18 cellular contexts compared by ENCODE assay signal in the genomic region with DNA sequence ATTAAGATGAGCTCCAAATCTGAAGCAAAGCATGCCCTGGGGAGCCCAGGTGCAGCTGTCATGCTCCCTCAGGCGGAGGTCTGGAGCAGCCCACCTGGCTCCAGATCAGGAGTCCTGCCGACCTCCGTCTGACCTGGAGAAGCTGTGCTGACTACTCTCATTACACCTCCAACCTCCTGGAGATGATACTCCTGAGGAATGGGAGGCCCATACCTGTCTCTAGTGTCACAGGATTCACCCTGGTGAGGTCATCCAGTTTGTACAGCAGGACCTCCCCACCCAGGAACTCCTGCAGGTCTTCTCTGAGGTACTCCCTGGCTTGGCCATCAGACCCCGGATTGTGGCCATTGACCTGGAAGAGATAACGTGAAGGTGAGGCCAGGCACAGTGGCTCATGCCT. TPM values are rescaled to one million over a fixed set of nuclear protein-coding genes. Genes with fewer than 3 reads are reported as not detected.
DNase-seq lines count a peak whose midpoint lies in the region; ATAC-seq and TF ChIP-seq lines count a peak whose summit lies in the region.
"Had no signal": no experiment of that assay in that cellular context is flagged by ENCODE, and none has a peak within 500 bp of the region (broad histone marks: within the 10 kb centered on the region; RNA-seq: fewer than 3 reads in every experiment).

No MANE protein-coding gene starts in this region.

- H3K36me3 ChIP-seq in SJCRH30 (peaks cover 74% of the 10 kb centered on the region), neuronal stem cell (replicated peaks in 1 of 2; ENCODE audit: control insufficient read depth in 2 of 2, insufficient read depth in 2 of 2, low read length in 2 of 2) (peaks cover 48 to 95% of the 10 kb centered on the region in 2 donors), HAP-1 (replicated peaks) (peaks cover 89% of the 10 kb centered on the region)

- CTCF ChIA-PET in activated CD8-positive, alpha-beta memory T cell treated with anti-CD3 and anti-CD28 coated beads, Interleukin-2, amount 10 ng/mL, durations not matched to agents 7 days and 5 days (lab: Charles Lee): no interaction called here

- no peak overlapping the region for H2BK120ac ChIP-seq in neuronal stem cell (ENCODE audit: low read depth, low read length)

- peak; percentile 43 for DNase-seq in activated CD8-positive, alpha-beta memory T cell treated with anti-CD3 and anti-CD28 coated beads, Interleukin-2, amount 50 U/mL, for 48 hours
- no peak for DNase-seq in activated CD8-positive, alpha-beta memory T cell treated with anti-CD3 and anti-CD28 coated beads, Interleukin-2, amount 10 ng/mL, durations not matched to agents 7 days and 5 days
- DNase-seq in CD14-positive monocyte (ENCODE audit: low spot score): peak; percentile 3
- peak in 1 of 2 experiments; percentile 26 for DNase-seq in SJCRH30
- DNase-seq in neuronal stem cell (ENCODE audit: low spot score): no peak
- DNase-seq in NCI-H82 treated with DMSO at 0.1 percent for 48 hours (lab: John Stamatoyannopoulos, UW; ENCODE audit: unreplicated experiment): no peak
- no peak for DNase-seq in HAP-1 (ENCODE audit: low spot score in 2 of 2)
- DNase-seq: BE2C; CD4-positive, alpha-beta T cell; DMS53; GOT3; NCI-H1105; NCI-H2081; NCI-H510A; NCI-H748 treated with DMSO at 0.1 percent for 48 hours; Right ventricle myocardium superior had no signal

- WGBS in neuronal stem cell (ENCODE audit: extremely low coverage in 2 of 2, insufficient read length in 2 of 2, insufficient replicate concordance in 1 of 2), 2 donors: no CpG with 5 or more reads among the region's 5 CpGs

- H3K36me3 Mint-ChIP-seq in activated CD8-positive, alpha-beta memory T cell treated with anti-CD3 and anti-CD28 coated beads, Interleukin-2, amount 10 ng/mL, durations not matched to agents 7 days and 5 days: peaks cover 53% of the 10 kb centered on the region
- H3K36me3 Mint-ChIP-seq in CD14-positive monocyte: peaks cover 51 to 66% of the 10 kb centered on the region in 2 donors

- H3K4me3 ChIP-seq in SJCRH30: no peak overlapping the region
- no peak overlapping the region for H3K4me3 ChIP-seq in neuronal stem cell (ENCODE audit: low read length in 2 of 2)
- H3K4me3 ChIP-seq in HAP-1: no peak overlapping the region
- H3K4me3 ChIP-seq: K562 had no signal

- H3K27me3 ChIP-seq in SJCRH30: no peaks in the 10 kb centered on the region
- no peaks in the 10 kb centered on the region for H3K27me3 ChIP-seq in neuronal stem cell (ENCODE audit: control insufficient read depth in 3 of 3, insufficient read depth in 3 of 3, low read depth in 1 of 3, low read length in 3 of 3)
- H3K27me3 ChIP-seq in HAP-1 (ENCODE audit: low read depth): no peaks in the 10 kb centered on the region
- H3K27me3 ChIP-seq: BE2C had no signal

- intact Hi-C loops in CD14-positive monocyte (cut with micrococcal nuclease): no loop called here

- no peak overlapping the region for H3K9ac ChIP-seq in neuronal stem cell (ENCODE audit: low read depth, low read length, poor library complexity)

- TF ChIP-seq CTCF in CD14-positive monocyte (IDR thresholded peaks at IDR 0.05): no peak

- H3K4me2 ChIP-seq in neuronal stem cell (ENCODE audit: insufficient read depth, low read length, poor library complexity, severe bottlenecking): no peak overlapping the region

- H3K4ac ChIP-seq in neuronal stem cell (ENCODE audit: low read length): no peak overlapping the region

- H2BK5ac ChIP-seq in neuronal stem cell (ENCODE audit: low read length): no peak overlapping the region

- H3K18ac ChIP-seq in neuronal stem cell (ENCODE audit: low read length): no peak overlapping the region

- no peak for ATAC-seq in activated CD8-positive, alpha-beta memory T cell treated with anti-CD3 and anti-CD28 coated beads, Interleukin-2, amount 10 ng/mL, durations not matched to agents 7 days and 5 days
- ATAC-seq in HG03520 (IDR thresholded peaks at IDR 0.05; ENCODE audit: unreplicated experiment): no peak
- ATAC-seq: K562 had no signal

- H2BK15ac ChIP-seq in neuronal stem cell (ENCODE audit: low read length): no peak overlapping the region

- H4K91ac ChIP-seq in neuronal stem cell (ENCODE audit: low read depth, low read length, poor library complexity): no peak overlapping the region

- peak overlapping the region; percentile 63 for H3K27ac ChIP-seq in SJCRH30
- H3K27ac ChIP-seq in neuronal stem cell (replicated peaks; ENCODE audit: low read length): no peak overlapping the region

- H3K23ac ChIP-seq in neuronal stem cell (ENCODE audit: low read depth, low read length, poor library complexity): peak overlapping the region; percentile 2

- no peak overlapping the region for H2BK12ac ChIP-seq in neuronal stem cell (ENCODE audit: low read length)

- H2AK5ac ChIP-seq in neuronal stem cell (ENCODE audit: low read depth, low read length): no peak overlapping the region

- H3K9me3 ChIP-seq in SJCRH30 (replicated peaks) (no peaks in the 10 kb centered on the region), neuronal stem cell (replicated peaks in 1 of 2; ENCODE audit: control insufficient read depth in 2 of 2, insufficient read depth in 1 of 2, low read depth in 1 of 2, low read length in 2 of 2) (no peaks in the 10 kb centered on the region), HAP-1 (no peaks in the 10 kb centered on the region)
- H3K9me3 ChIP-seq: BE2C had no signal

- no peaks in the 10 kb centered on the region for H3K27me3 Mint-ChIP-seq in activated CD8-positive, alpha-beta memory T cell treated with anti-CD3 and anti-CD28 coated beads, Interleukin-2, amount 10 ng/mL, durations not matched to agents 7 days and 5 days
- peaks cover 0 to 1% (median 0%) of the 10 kb centered on the region in 3 donors for H3K27me3 Mint-ChIP-seq in CD14-positive monocyte (ENCODE audit: low read depth in 3 of 3)
- H3K27me3 Mint-ChIP-seq: CD4-positive, alpha-beta T cell had no signal

- in situ Hi-C loops in HAP-1 (cut with MboI; ENCODE audit: low sequenced_read_pairs): no loop called here

- H3K9me3 Mint-ChIP-seq in activated CD8-positive, alpha-beta memory T cell treated with anti-CD3 and anti-CD28 coated beads, Interleukin-2, amount 10 ng/mL, durations not matched to agents 7 days and 5 days (ENCODE audit: low read depth): no peaks in the 10 kb centered on the region
- no peaks in the 10 kb centered on the region for H3K9me3 Mint-ChIP-seq in CD14-positive monocyte
- H3K9me3 Mint-ChIP-seq: CD4-positive, alpha-beta T cell had no signal

- H3K4me1 ChIP-seq in SJCRH30: peaks cover 17% of the 10 kb centered on the region
- H3K4me1 ChIP-seq in neuronal stem cell (ENCODE audit: control insufficient read depth in 2 of 2, insufficient read depth in 1 of 2, low read depth in 1 of 2, low read length in 2 of 2): no peaks in the 10 kb centered on the region
- H3K4me1 ChIP-seq in HAP-1: no peaks in the 10 kb centered on the region; the same call in 1 of the 2 replicates
- H3K4me1 ChIP-seq: BE2C had no signal

- H3K14ac ChIP-seq in neuronal stem cell (ENCODE audit: low read length): no peak overlapping the region

- peaks cover 30% of the 10 kb centered on the region for H3K4me1 Mint-ChIP-seq in activated CD8-positive, alpha-beta memory T cell treated with anti-CD3 and anti-CD28 coated beads, Interleukin-2, amount 10 ng/mL, durations not matched to agents 7 days and 5 days
- peaks cover 14% of the 10 kb centered on the region for H3K4me1 Mint-ChIP-seq in CD14-positive monocyte

- no peak overlapping the region for H3K27ac Mint-ChIP-seq in activated CD8-positive, alpha-beta memory T cell treated with anti-CD3 and anti-CD28 coated beads, Interleukin-2, amount 10 ng/mL, durations not matched to agents 7 days and 5 days
- H3K27ac Mint-ChIP-seq in CD14-positive monocyte: no peak overlapping the region
- H3K27ac Mint-ChIP-seq: CD4-positive, alpha-beta T cell had no signal

- no peaks in the 10 kb centered on the region for H3K79me1 ChIP-seq in neuronal stem cell (ENCODE audit: low read depth, low read length)

- no peak overlapping the region for H2AFZ ChIP-seq in neuronal stem cell (ENCODE audit: low read length)

- H4K8ac ChIP-seq in neuronal stem cell (ENCODE audit: low read depth, low read length): no peak overlapping the region

- H3K4me3 Mint-ChIP-seq in activated CD8-positive, alpha-beta memory T cell treated with anti-CD3 and anti-CD28 coated beads, Interleukin-2, amount 10 ng/mL, durations not matched to agents 7 days and 5 days: no peak overlapping the region
- H3K4me3 Mint-ChIP-seq in CD14-positive monocyte: no peak overlapping the region
- H3K4me3 Mint-ChIP-seq: CD4-positive, alpha-beta T cell had no signal

RNA-seq across cellular contexts. Expression of a gene that starts 6.8 kb away (rescaled TPM):
- total RNA-seq in activated CD8-positive, alpha-beta memory T cell treated with anti-CD3 and anti-CD28 coated beads, Interleukin-2, amount 10 ng/mL, durations not matched to agents 7 days and 5 days: 100 to 1,000 TPM; 140 to 161 TPM
- polyA plus RNA-seq in CD14-positive monocyte: 1 to 10 TPM; 1.2 to 1.9 TPM
- total RNA-seq in SJCRH30 (2014; rRNA removed; shearing (Covaris generic)): 70.0 and 93.0 TPM in 2 replicates
- polyA plus RNA-seq in neuronal stem cell (2013, experiment 1 of 2): 29.5 TPM
- polyA plus RNA-seq in neuronal stem cell (2013, experiment 2 of 2): 30.0 TPM

RNA-seq across cellular contexts. Expression of a gene that starts 6.9 kb away (rescaled TPM):
- 10 to 100 TPM in 1 of 2 experiments, 1 to 10 TPM in 1; 9.6 to 17.4 TPM for total RNA-seq in activated CD8-positive, alpha-beta memory T cell treated with anti-CD3 and anti-CD28 coated beads, Interleukin-2, amount 10 ng/mL, durations not matched to agents 7 days and 5 days
- polyA plus RNA-seq in CD14-positive monocyte: 1 to 10 TPM; 3.1 to 5.9 TPM
- 22.6 and 23.4 TPM in 2 replicates for total RNA-seq in SJCRH30 (2014; rRNA removed; shearing (Covaris generic))
- polyA plus RNA-seq in neuronal stem cell (2013, experiment 1 of 2): 4.2 TPM
- polyA plus RNA-seq in neuronal stem cell (2013, experiment 2 of 2): 5.0 TPM

RNA-seq across cellular contexts. Expression of a gene that starts 16.9 kb away (rescaled TPM):
- 100 to 1,000 TPM in 1 of 2 experiments, 10 to 100 TPM in 1; 96.5 to 113 TPM for total RNA-seq in activated CD8-positive, alpha-beta memory T cell treated with anti-CD3 and anti-CD28 coated beads, Interleukin-2, amount 10 ng/mL, durations not matched to agents 7 days and 5 days
- 10 to 100 TPM; 22.3 to 31.5 TPM for polyA plus RNA-seq in CD14-positive monocyte
- total RNA-seq in SJCRH30 (2014; rRNA removed; shearing (Covaris generic)): 70.8 and 81.9 TPM in 2 replicates
- polyA plus RNA-seq in neuronal stem cell (2013, experiment 1 of 2): 44.9 TPM
- 47.5 TPM for polyA plus RNA-seq in neuronal stem cell (2013, experiment 2 of 2)

RNA-seq across cellular contexts. Expression of a gene that starts 41.4 kb away (rescaled TPM):
- 10 to 100 TPM; 34.3 to 45.8 TPM for total RNA-seq in activated CD8-positive, alpha-beta memory T cell treated with anti-CD3 and anti-CD28 coated beads, Interleukin-2, amount 10 ng/mL, durations not matched to agents 7 days and 5 days
- polyA plus RNA-seq in CD14-positive monocyte: 10 to 100 TPM; 63.5 to 70.4 TPM
- total RNA-seq in SJCRH30 (2014; rRNA removed; shearing (Covaris generic)): 89.7 and 90.5 TPM in 2 replicates
- 75.4 TPM for polyA plus RNA-seq in neuronal stem cell (2013, experiment 1 of 2)
- polyA plus RNA-seq in neuronal stem cell (2013, experiment 2 of 2): 77.6 TPM

Comparison
In these comparisons a context has a peak if more than half of its experiments do, and no peak if none do; other contexts are left out.
1. DNase-seq: peak in activated CD8-positive, alpha-beta memory T cell treated with anti-CD3 and anti-CD28 coated beads, Interleukin-2, amount 50 U/mL, for 48 hours (single experiment) and CD14-positive monocyte (single experiment); none in activated CD8-positive, alpha-beta memory T cell treated with anti-CD3 and anti-CD28 coated beads, Interleukin-2, amount 10 ng/mL, durations not matched to agents 7 days and 5 days (single experiment), neuronal stem cell (single experiment), NCI-H82 treated with DMSO at 0.1 percent for 48 hours (single experiment) and HAP-1 (0 of 2).